In genomic region chr7:44308741-44309270, GRCh38 we compare ENCODE assay signal across 15 cellular contexts. TPM values are rescaled to one million over a fixed set of nuclear protein-coding genes. Genes with fewer than 3 reads are reported as not detected.
A peak's percentile ranks its signal among the peaks of the same experiment; 100 is the strongest.
DNase-seq lines count a peak whose midpoint lies in the region; ATAC-seq and TF ChIP-seq lines count a peak whose summit lies in the region.
"Had no signal": no experiment of that assay in that cellular context is flagged by ENCODE, and none has a peak within 500 bp of the region (broad histone marks: within the 10 kb centered on the region; RNA-seq: fewer than 3 reads in every experiment).

No MANE protein-coding gene starts in this region.

- H3K36me3 ChIP-seq in skeletal muscle satellite cell (ENCODE audit: insufficient read depth, low read length): no peaks in the 10 kb centered on the region
- H3K36me3 ChIP-seq: adrenal gland, pancreas, WERI-Rb-1 had no signal

- no peaks in the 10 kb centered on the region for H3K36me3 Mint-ChIP-seq in activated B cell treated with CpG ODN at 0.5 μM for 24 hours (ENCODE audit: low read depth)
- H3K36me3 Mint-ChIP-seq: mesothelial cell of epicardium had no signal

- H3K4me1 ChIP-seq in skeletal muscle satellite cell (ENCODE audit: control insufficient read depth, insufficient read depth, low read length): peaks cover 19% of the 10 kb centered on the region
- H3K4me1 ChIP-seq: pancreas had no signal

- no peak for TF ChIP-seq CTCF in activated B cell treated with CpG ODN at 0.5 μM for 24 hours (IDR thresholded peaks at IDR 0.05)

- intact Hi-C loops in activated B cell treated with CpG ODN at 0.5 μM for 24 hours (cut with micrococcal nuclease): no loop called here

- CTCF ChIA-PET in activated B cell treated with CpG ODN at 0.5 μM for 24 hours (lab: Charles Lee): no interaction called here

- H3K27me3 ChIP-seq in skeletal muscle satellite cell (ENCODE audit: control insufficient read depth, insufficient read depth, low read length): peaks cover 4% of the 10 kb centered on the region
- H3K27me3 ChIP-seq: adrenal gland had no signal

- H3K4me3 Mint-ChIP-seq in activated B cell treated with CpG ODN at 0.5 μM for 24 hours: no peak overlapping the region

- POLR2A ChIA-PET in activated B cell treated with CpG ODN at 0.5 μM for 24 hours (lab: Charles Lee): no interaction called here

- H3K9me3 Mint-ChIP-seq in activated B cell treated with CpG ODN at 0.5 μM for 24 hours: peaks cover under 1% of the 10 kb centered on the region

- peaks cover 12% of the 10 kb centered on the region for H3K27me3 Mint-ChIP-seq in activated B cell treated with CpG ODN at 0.5 μM for 24 hours

- no peak overlapping the region for H3K9ac ChIP-seq in skeletal muscle satellite cell (ENCODE audit: low read depth, low read length)

- DNase-seq in ELF-1 (ENCODE audit: low read depth, low spot score): peak; percentile 43
- DNase-seq in activated B cell treated with CpG ODN at 0.5 μM for 24 hours: peak; percentile 16
- DNase-seq in left lobe of liver (ENCODE audit: low spot score): peak; percentile 42
- no peak for DNase-seq in NCI-H748 (lab: John Stamatoyannopoulos, UW; ENCODE audit: unreplicated experiment)
- no peak for DNase-seq in UCSD-AML1 (lab: John Stamatoyannopoulos, UW; ENCODE audit: unreplicated experiment)
- DNase-seq in HuH-7.5 (ENCODE audit: low spot score): no peak
- DNase-seq: EL, WERI-Rb-1 had no signal

- ATAC-seq in activated B cell treated with CpG ODN at 0.5 μM for 24 hours (ENCODE audit: low read depth): no peak
- ATAC-seq in left lobe of liver: no peak
- ATAC-seq in GM21737 (IDR thresholded peaks at IDR 0.05; ENCODE audit: unreplicated experiment): no peak
- ATAC-seq: HCT116 had no signal

- no peak overlapping the region for H3K27ac Mint-ChIP-seq in activated B cell treated with CpG ODN at 0.5 μM for 24 hours
- H3K27ac Mint-ChIP-seq: mesothelial cell of epicardium had no signal

- H3K4me1 Mint-ChIP-seq in activated B cell treated with CpG ODN at 0.5 μM for 24 hours: peaks cover 14% of the 10 kb centered on the region
- H3K4me1 Mint-ChIP-seq: mesothelial cell of epicardium had no signal

- H3K4me2 ChIP-seq in skeletal muscle satellite cell (ENCODE audit: low read length): peak overlapping the region; percentile 86

- no peak overlapping the region for H3K4me3 ChIP-seq in skeletal muscle satellite cell (ENCODE audit: low read length)
- H3K4me3 ChIP-seq: hepatocyte had no signal

- H3K9me3 ChIP-seq in skeletal muscle satellite cell (replicated peaks; ENCODE audit: low read length): no peaks in the 10 kb centered on the region
- H3K9me3 ChIP-seq: adrenal gland, pancreas had no signal

RNA-seq across cellular contexts. Expression of gene CAMK2B, which starts 16.6 kb away (rescaled TPM):
- 0.17 and 0.58 TPM in 2 replicates for total RNA-seq in activated B cell treated with CpG ODN at 0.5 μM for 24 hours
- 5.0 TPM for total RNA-seq in left lobe of liver
- total RNA-seq in skeletal muscle satellite cell (2012; rRNA removed): 0.25 and 0.44 TPM in 2 replicates

Comparison
In these comparisons a context has a peak if more than half of its experiments do, and no peak if none do; other contexts are left out.
1. DNase-seq: peak in ELF-1 (single experiment), activated B cell treated with CpG ODN at 0.5 μM for 24 hours (single experiment) and left lobe of liver (single experiment); none in NCI-H748 (single experiment), UCSD-AML1 (single experiment) and HuH-7.5 (single experiment).